In genomic region chr20:47440857-47441773, GRCh38 we compare ENCODE assay signal across 16 cellular contexts.
A peak's percentile ranks its signal among the peaks of the same experiment; 100 is the strongest.
DNase-seq lines count a peak whose midpoint lies in the region; ATAC-seq, FAIRE-seq and TF ChIP-seq lines count a peak whose summit lies in the region.
"Had no signal": no experiment of that assay in that cellular context is flagged by ENCODE, and none has a peak within 500 bp of the region (broad histone marks: within the 10 kb centered on the region; RNA-seq: fewer than 3 reads in every experiment).

No MANE protein-coding gene starts in this region.

- H2AFZ ChIP-seq in K562 (ENCODE audit: low read depth, low read length), result peak overlapping the region; percentile 32
- H2AFZ ChIP-seq in neural progenitor cell (replicated peaks), result peak overlapping the region; percentile 28

- H3K4me3 ChIP-seq in MG63, result no peak overlapping the region
- no peak overlapping the region for H3K4me3 ChIP-seq in K562
- no peak overlapping the region for H3K4me3 ChIP-seq in neural progenitor cell
- H3K4me3 ChIP-seq in coronary artery, result no peak overlapping the region

- TF ChIP-seq CTCF in K562 (IDR thresholded peaks at IDR 0.05 in 2 of 3, conservative IDR thresholded peaks at IDR 0.05 in 1 of 3; ENCODE audit: insufficient read depth in 2 of 3, low read depth in 1 of 3, low read length in 3 of 3), result no peak
- TF ChIP-seq CTCF in neural progenitor cell (IDR thresholded peaks at IDR 0.05), result no peak
- no peak for TF ChIP-seq CTCF in coronary artery (IDR thresholded peaks at IDR 0.05)

- no peak for TF ChIP-seq POLR2A in K562 (conservative IDR thresholded peaks at IDR 0.05)

- H3K4me3 Mint-ChIP-seq in neural progenitor cell, result no peak overlapping the region
- H3K4me3 Mint-ChIP-seq: activated naive CD8-positive, alpha-beta T cell treated with anti-CD3 and anti-CD28 coated beads, Interleukin-2, amount 10 ng/mL, durations not matched to agents 7 days and 5 days; CD4-positive, CD25-positive, alpha-beta regulatory T cell had no signal

- POLR2A ChIA-PET in K562 (lab: Yijun Ruan, JAX), result interaction anchor here (1.0 to 4.0 kb wide), 2 partner anchors 13 to 61 kb away, joined by 4 to 15 read pairs; partner anchors contain the start of gene NCOA3

- CTCF ChIA-PET in K562 (lab: Yijun Ruan, JAX; ENCODE audit: low intra/inter-chr PET ratio), result interaction anchor here (0.6 kb wide), 1 partner anchor 81 kb away, joined by 4 read pairs; no protein-coding TSS in a partner anchor

- no peaks in the 10 kb centered on the region for H3K27me3 Mint-ChIP-seq in neural progenitor cell (ENCODE audit: insufficient read depth, low read depth)
- H3K27me3 Mint-ChIP-seq: activated naive CD8-positive, alpha-beta T cell treated with anti-CD3 and anti-CD28 coated beads, Interleukin-2, amount 10 ng/mL, durations not matched to agents 7 days and 5 days; CD4-positive, CD25-positive, alpha-beta regulatory T cell had no signal

- H3K9me1 ChIP-seq in K562 (ENCODE audit: control insufficient read depth, insufficient read depth, low read length), result no peaks in the 10 kb centered on the region

- H3K36me3 Mint-ChIP-seq in neural progenitor cell, result no peaks in the 10 kb centered on the region
- H3K36me3 Mint-ChIP-seq: activated naive CD8-positive, alpha-beta T cell treated with anti-CD3 and anti-CD28 coated beads, Interleukin-2, amount 10 ng/mL, durations not matched to agents 7 days and 5 days; CD4-positive, CD25-positive, alpha-beta regulatory T cell had no signal

- DNase-seq in EL (peak; percentile 67), MG63 (peak; percentile 27), K562 (ENCODE audit: extremely low read depth in 1 of 4, low spot score in 3 of 4) (no peak), neural progenitor cell (ENCODE audit: low spot score) (no peak), NCI-H748 (lab: John Stamatoyannopoulos, UW; ENCODE audit: unreplicated experiment) (no peak), coronary artery (ENCODE audit: low spot score) (no peak), NCI-H128 (lab: John Stamatoyannopoulos, UW; ENCODE audit: unreplicated experiment) (no peak)
- no peak for DNase-seq in stimulated activated CD4-positive, alpha-beta T cell treated with anti-CD3 and anti-CD28 coated beads, Interleukin-4, amount 100 ng/mL, for 1 hour
- DNase-seq: activated naive CD8-positive, alpha-beta T cell treated with anti-CD3 and anti-CD28 coated beads, Interleukin-2, amount 10 ng/mL, durations not matched to agents 7 days and 5 days; CD4-positive, CD25-positive, alpha-beta regulatory T cell; cortex of kidney; foreskin melanocyte; MM.1S; NCI-H524 treated with DMSO at 0.1 percent for 48 hours; SHP77 had no signal

- H3K9ac ChIP-seq in K562 (ENCODE audit: insufficient read depth in 1 of 2, low read depth in 2 of 2, low read length in 2 of 2), result no peak overlapping the region
- no peak overlapping the region for H3K9ac ChIP-seq in neural progenitor cell

- intact Hi-C loops in K562 (cut with micrococcal nuclease), result no loop called here

- no peak overlapping the region for H3K27ac ChIP-seq in K562 (ENCODE audit: extremely low read depth, low read depth, low read length)
- no peak overlapping the region for H3K27ac ChIP-seq in neural progenitor cell
- H3K27ac ChIP-seq in coronary artery, result no peak overlapping the region

- TF ChIP-seq EP300 in K562 (IDR thresholded peaks at IDR 0.05; ENCODE audit: low read length), result no peak

- H3K27me3 ChIP-seq in MG63, result no peaks in the 10 kb centered on the region
- H3K27me3 ChIP-seq in K562 (ENCODE audit: control insufficient read depth in 2 of 2, insufficient read depth in 2 of 2, low read length in 2 of 2), result no peaks in the 10 kb centered on the region
- no peaks in the 10 kb centered on the region for H3K27me3 ChIP-seq in neural progenitor cell

- in situ Hi-C loops in K562 (cut with MboI), result no loop called here

- H3K9me3 Mint-ChIP-seq in neural progenitor cell, result no peaks in the 10 kb centered on the region
- H3K9me3 Mint-ChIP-seq: activated naive CD8-positive, alpha-beta T cell treated with anti-CD3 and anti-CD28 coated beads, Interleukin-2, amount 10 ng/mL, durations not matched to agents 7 days and 5 days had no signal

- no TSS peak for BruUV-seq in K562 (replicated peaks; lab: Mats Ljungman, UMichigan)

- no peaks in the 10 kb centered on the region for H3F3A ChIP-seq in neural progenitor cell (ENCODE audit: low read depth)

- 31% methylated on average over 7 of the region's 7 CpGs for whole genome bisulfite sequencing in K562 (ENCODE audit: insufficient coverage, low coverage, missing lambda C conversion rate)

- H3K27ac Mint-ChIP-seq in neural progenitor cell, result no peak overlapping the region
- H3K27ac Mint-ChIP-seq: activated naive CD8-positive, alpha-beta T cell treated with anti-CD3 and anti-CD28 coated beads, Interleukin-2, amount 10 ng/mL, durations not matched to agents 7 days and 5 days; CD4-positive, CD25-positive, alpha-beta regulatory T cell had no signal

- H3K36me3 ChIP-seq in MG63, result no peaks in the 10 kb centered on the region
- no peaks in the 10 kb centered on the region for H3K36me3 ChIP-seq in K562 (ENCODE audit: control insufficient read depth, insufficient read depth, low read length)
- H3K36me3 ChIP-seq in neural progenitor cell, result no peaks in the 10 kb centered on the region

- no peak for ATAC-seq in K562

- H3K79me2 ChIP-seq in K562 (ENCODE audit: control insufficient read depth, insufficient read depth, low read length) (no peaks in the 10 kb centered on the region), neural progenitor cell (ENCODE audit: low read depth) (no peaks in the 10 kb centered on the region)

- no peak for TF ChIP-seq RAD21 in K562 (CRISPR knock-in tag; conservative IDR thresholded peaks at IDR 0.05 in 1 of 2, IDR thresholded peaks at IDR 0.05 in 1 of 2)

- no peaks in the 10 kb centered on the region for H3K4me1 Mint-ChIP-seq in neural progenitor cell

- no peak overlapping the region for H3K4me2 ChIP-seq in K562 (ENCODE audit: insufficient read depth, low read length)
- no peak overlapping the region for H3K4me2 ChIP-seq in neural progenitor cell

- peaks cover 0 to 6% of the 10 kb centered on the region in 2 experiments; a peak in 3 of 5 replicates for H3K4me1 ChIP-seq in K562 (replicated peaks in 1 of 2; ENCODE audit: control insufficient read depth in 2 of 2, insufficient read depth in 2 of 2, low read length in 2 of 2)
- no peaks in the 10 kb centered on the region for H3K4me1 ChIP-seq in neural progenitor cell

- no peak for FAIRE-seq in K562 (lab: Jason Lieb, UNC)
- FAIRE-seq: keratinocyte had no signal

- H4K20me1 ChIP-seq in K562 (replicated peaks; ENCODE audit: control insufficient read depth, insufficient read depth, low read length), result no peaks in the 10 kb centered on the region
- no peaks in the 10 kb centered on the region for H4K20me1 ChIP-seq in neural progenitor cell (ENCODE audit: low read depth)

- H3K9me3 ChIP-seq in MG63 (no peaks in the 10 kb centered on the region), K562 (replicated peaks; ENCODE audit: control insufficient read depth, insufficient read depth, low read depth, low read length) (no peaks in the 10 kb centered on the region), neural progenitor cell (ENCODE audit: low read depth) (no peaks in the 10 kb centered on the region)

TF ChIP-seq in K562, 482 proteins besides CTCF, POLR2A, EP300 and RAD21 (continues in another document):
- TF ChIP-seq ZBTB11 (CRISPR knock-in tag; IDR thresholded peaks at IDR 0.05), result peak in 1 of 3 experiments; percentile 90; a peak in 2 of 6 replicates
- no peak for TF ChIP-seq HMGXB4 (CRISPR knock-in tag; IDR thresholded peaks at IDR 0.05)
- TF ChIP-seq PKNOX1 (IDR thresholded peaks at IDR 0.05), result peak; percentile 63

Comparison
In these comparisons a context has a peak if more than half of its experiments do, and no peak if none do; other contexts are left out.
1. DNase-seq: peak in EL (single experiment) and MG63 (single experiment); none in K562 (0 of 4), neural progenitor cell (single experiment), NCI-H748 (single experiment), coronary artery (single experiment), stimulated activated CD4-positive, alpha-beta T cell treated with anti-CD3 and anti-CD28 coated beads, Interleukin-4, amount 100 ng/mL, for 1 hour (single experiment) and NCI-H128 (single experiment).